21 cellular contexts compared by ENCODE assay signal in genomic region chr1:63042278-63042677, GRCh38.
A peak's percentile ranks its signal among the peaks of the same experiment; 100 is the strongest.
DNase-seq lines count a peak whose midpoint lies in the region; ATAC-seq, FAIRE-seq and TF ChIP-seq lines count a peak whose summit lies in the region.
"Had no signal": no experiment of that assay in that cellular context is flagged by ENCODE, and none has a peak within 500 bp of the region (broad histone marks: within the 10 kb centered on the region; RNA-seq: fewer than 3 reads in every experiment).

No MANE protein-coding gene starts in this region.

- H3K27ac ChIP-seq in H1 (ENCODE audit: low read depth, low read length) = no peak overlapping the region
- H3K27ac ChIP-seq: body of pancreas, C4-2B, colonic mucosa, KMS-11, pancreas had no signal

- no peak overlapping the region for H2BK20ac ChIP-seq in H1 (ENCODE audit: low read length)

- H4K5ac ChIP-seq in H1 (ENCODE audit: insufficient read length, low read depth, low read length) = no peak overlapping the region

- no peak overlapping the region for H4K8ac ChIP-seq in H1 (ENCODE audit: extremely low read depth, insufficient read depth, low read length)

- H3K4me1 ChIP-seq in H1 (replicated peaks in 1 of 4; ENCODE audit: control insufficient read depth in 3 of 4, insufficient read depth in 4 of 4, low read length in 3 of 4) = peaks cover 0 to 5% (median 1%) of the 10 kb centered on the region in 4 experiments; a peak in 4 of 7 replicates
- H3K4me1 ChIP-seq: body of pancreas, colonic mucosa, pancreas had no signal

- H3K36me3 Mint-ChIP-seq in activated T-cell treated with anti-CD3 and anti-CD28 coated beads, Interleukin-2, amount 50 U/mL, for 24 hours (ENCODE audit: low read depth) = no peaks in the 10 kb centered on the region
- H3K36me3 Mint-ChIP-seq: activated naive CD8-positive, alpha-beta T cell treated with anti-CD3 and anti-CD28 coated beads, Interleukin-2, amount 10 ng/mL, durations not matched to agents 7 days and 5 days; natural killer cell treated with Interleukin-12 subunit alpha and Interleukin-12 subunit beta and Interleukin-15 and Interleukin-18, amount 100 ng/mL, for 72 hours; T-cell had no signal

- no peaks in the 10 kb centered on the region for H3K9me3 Mint-ChIP-seq in activated T-cell treated with anti-CD3 and anti-CD28 coated beads, Interleukin-2, amount 50 U/mL, for 24 hours
- H3K9me3 Mint-ChIP-seq: activated CD4-positive, alpha-beta T cell treated with anti-CD3 and anti-CD28 coated beads, Interleukin-2, amount 10 ng/mL, durations not matched to agents 7 days and 5 days; activated naive CD8-positive, alpha-beta T cell treated with anti-CD3 and anti-CD28 coated beads, Interleukin-2, amount 10 ng/mL, durations not matched to agents 7 days and 5 days; natural killer cell treated with Interleukin-12 subunit alpha and Interleukin-12 subunit beta and Interleukin-15 and Interleukin-18, amount 100 ng/mL, for 72 hours; T-cell had no signal

- TF ChIP-seq CTCF in H1 (IDR thresholded peaks at IDR 0.05; ENCODE audit: control extremely low read depth in 1 of 3, insufficient read depth in 1 of 3, low read depth in 1 of 3, low read length in 3 of 3) = no peak

- no peak for ATAC-seq in HG03045 (IDR thresholded peaks at IDR 0.05; ENCODE audit: unreplicated experiment)
- no peak for ATAC-seq in GM19023 (IDR thresholded peaks at IDR 0.05; ENCODE audit: unreplicated experiment)
- ATAC-seq: body of pancreas; left lobe of liver; natural killer cell treated with Interleukin-12 subunit alpha and Interleukin-12 subunit beta and Interleukin-15 and Interleukin-18, amount 100 ng/mL, for 72 hours; pancreas; T-cell had no signal

- H3K23ac ChIP-seq in H1 (ENCODE audit: insufficient read length) = no peak overlapping the region

- H3K27me3 ChIP-seq in H1 (replicated peaks in 1 of 4; ENCODE audit: control insufficient read depth in 3 of 4, extremely low read depth in 1 of 4, insufficient read depth in 3 of 4, low read length in 3 of 4) = no peaks in the 10 kb centered on the region; a peak in 1 of 7 replicates
- H3K27me3 ChIP-seq: body of pancreas, colonic mucosa, pancreas had no signal

- no peaks in the 10 kb centered on the region for H3K4me1 Mint-ChIP-seq in activated T-cell treated with anti-CD3 and anti-CD28 coated beads, Interleukin-2, amount 50 U/mL, for 24 hours (ENCODE audit: low read depth)
- H3K4me1 Mint-ChIP-seq: activated CD4-positive, alpha-beta T cell treated with anti-CD3 and anti-CD28 coated beads, Interleukin-2, amount 10 ng/mL, durations not matched to agents 7 days and 5 days; activated naive CD8-positive, alpha-beta T cell treated with anti-CD3 and anti-CD28 coated beads, Interleukin-2, amount 10 ng/mL, durations not matched to agents 7 days and 5 days; T-cell had no signal

- DNase-seq in DMS153 treated with DMSO at 0.1 percent for 48 hours (lab: John Stamatoyannopoulos, UW; ENCODE audit: unreplicated experiment) (peak; percentile 73), NCI-H128 (lab: John Stamatoyannopoulos, UW; ENCODE audit: unreplicated experiment) (peak; percentile 77), NCI-H2227 treated with DMSO at 0.1 percent for 48 hours (lab: John Stamatoyannopoulos, UW) (peak; percentile 16), H1 (ENCODE audit: low read depth in 1 of 2, low spot score in 2 of 2) (no peak)
- DNase-seq in activated T-cell treated with anti-CD3 and anti-CD28 coated beads, Interleukin-2, amount 50 U/mL, for 24 hours = no peak
- DNase-seq: activated CD4-positive, alpha-beta T cell treated with anti-CD3 and anti-CD28 coated beads, Interleukin-2, amount 10 ng/mL, durations not matched to agents 7 days and 5 days; activated naive CD8-positive, alpha-beta T cell treated with anti-CD3 and anti-CD28 coated beads, Interleukin-2, amount 10 ng/mL, durations not matched to agents 7 days and 5 days; body of pancreas; colonic mucosa; NCI-H446 treated with DMSO at 0.1 percent for 48 hours; OCI-M1; pancreas; SHP77 treated with DMSO at 0.1 percent for 48 hours; T-cell had no signal

- no peak overlapping the region for H3K14ac ChIP-seq in H1 (ENCODE audit: insufficient read length)

- no peak for TF ChIP-seq RAD21 in H1 (IDR thresholded peaks at IDR 0.05 in 1 of 2, conservative IDR thresholded peaks at IDR 0.05 in 1 of 2; ENCODE audit: low read depth in 2 of 2, low read length in 2 of 2)

- H3K79me2 ChIP-seq in H1 (ENCODE audit: control insufficient read depth in 1 of 2, insufficient read depth in 2 of 2, low read length in 2 of 2) = no peaks in the 10 kb centered on the region

- H2BK120ac ChIP-seq in H1 (replicated peaks; ENCODE audit: low read depth, low read length) = no peak overlapping the region

- H3K4me2 ChIP-seq in H1 (ENCODE audit: insufficient read depth in 1 of 2, low read depth in 2 of 2, low read length in 2 of 2) = no peak overlapping the region
- H3K4me2 ChIP-seq: KMS-11 had no signal

- H2BK12ac ChIP-seq in H1 (ENCODE audit: low read depth, low read length) = no peak overlapping the region

- no peak for TF ChIP-seq POLR2A in H1 (IDR thresholded peaks at IDR 0.05; ENCODE audit: control extremely low read depth in 1 of 2, low read depth in 2 of 2, low read length in 2 of 2)

- CTCF ChIA-PET in H1 (lab: Charles Lee; ENCODE audit: partially characterized antibody) = interaction anchor here (0.9 to 1.1 kb wide), 3 partner anchors 21 to 107 kb away, joined by 3 to 4 read pairs (median 3); no protein-coding TSS in a partner anchor

- H2AFZ ChIP-seq in H1 (ENCODE audit: low read length) = no peak overlapping the region

- no peak overlapping the region for H3K4ac ChIP-seq in H1 (replicated peaks; ENCODE audit: insufficient read length, low read depth, low read length)

- no peak overlapping the region for H2BK15ac ChIP-seq in H1 (ENCODE audit: low read length)

- no peak overlapping the region for H3K4me3 ChIP-seq in H1 (ENCODE audit: extremely low read depth in 1 of 4, insufficient read depth in 2 of 4, low read depth in 3 of 4, low read length in 4 of 4)
- H3K4me3 ChIP-seq: body of pancreas, colonic mucosa, pancreas had no signal

- H3K56ac ChIP-seq in H1 (replicated peaks; ENCODE audit: insufficient read length, low read depth, low read length) = no peak overlapping the region

- H3K4me3 Mint-ChIP-seq in activated T-cell treated with anti-CD3 and anti-CD28 coated beads, Interleukin-2, amount 50 U/mL, for 24 hours = no peak overlapping the region
- H3K4me3 Mint-ChIP-seq: activated CD4-positive, alpha-beta T cell treated with anti-CD3 and anti-CD28 coated beads, Interleukin-2, amount 10 ng/mL, durations not matched to agents 7 days and 5 days; activated naive CD8-positive, alpha-beta T cell treated with anti-CD3 and anti-CD28 coated beads, Interleukin-2, amount 10 ng/mL, durations not matched to agents 7 days and 5 days; natural killer cell treated with Interleukin-12 subunit alpha and Interleukin-12 subunit beta and Interleukin-15 and Interleukin-18, amount 100 ng/mL, for 72 hours; T-cell had no signal

- no peaks in the 10 kb centered on the region; the same call in 1 of the 2 replicates for H3K79me1 ChIP-seq in H1 (ENCODE audit: low read depth, low read length)

- H3K9me3 ChIP-seq in H1 (ENCODE audit: insufficient read depth in 2 of 2, low read depth in 1 of 2, low read length in 1 of 2) = no peaks in the 10 kb centered on the region
- H3K9me3 ChIP-seq: body of pancreas, colonic mucosa, pancreas had no signal

- 57% methylated on average over 4 of the region's 4 CpGs; no CpG with 5 or more reads in 1 of the 2 experiments for WGBS in H1 (ENCODE audit: extremely low coverage in 1 of 2, insufficient coverage in 1 of 2, insufficient read length in 1 of 2, insufficient replicate concordance in 2 of 2, low coverage in 1 of 2, low lambda C conversion rate in 2 of 2, missing lambda C conversion rate in 1 of 2), 2 experiments

- no peaks in the 10 kb centered on the region for H3K36me3 ChIP-seq in H1 (ENCODE audit: control insufficient read depth in 2 of 4, insufficient read depth in 4 of 4, low read length in 3 of 4)
- H3K36me3 ChIP-seq: colonic mucosa, pancreas had no signal

- FAIRE-seq in H1 (lab: Jason Lieb, UNC) = peak; percentile 58
- FAIRE-seq: GM18507, pancreas had no signal

- H4K91ac ChIP-seq in H1 (replicated peaks; ENCODE audit: insufficient read length, low read length) = no peak overlapping the region

- H3K18ac ChIP-seq in H1 (ENCODE audit: extremely low read depth, low read length) = no peak overlapping the region

- H2BK5ac ChIP-seq in H1 (ENCODE audit: low read depth, low read length) = no peak overlapping the region

- H3K23me2 ChIP-seq in H1 (ENCODE audit: low read depth, low read length) = no peaks in the 10 kb centered on the region; the same call in 1 of the 2 replicates

- no peak overlapping the region for H3K9ac ChIP-seq in H1 (replicated peaks in 1 of 4; ENCODE audit: extremely low read depth in 1 of 4, low read depth in 3 of 4, low read length in 3 of 4)
- H3K9ac ChIP-seq: KMS-11 had no signal

- no peaks in the 10 kb centered on the region for H3K27me3 Mint-ChIP-seq in activated T-cell treated with anti-CD3 and anti-CD28 coated beads, Interleukin-2, amount 50 U/mL, for 24 hours
- H3K27me3 Mint-ChIP-seq: activated naive CD8-positive, alpha-beta T cell treated with anti-CD3 and anti-CD28 coated beads, Interleukin-2, amount 10 ng/mL, durations not matched to agents 7 days and 5 days; T-cell had no signal

- no peaks in the 10 kb centered on the region for H4K20me1 ChIP-seq in H1 (replicated peaks in 1 of 2; ENCODE audit: control insufficient read depth in 1 of 2, insufficient read depth in 2 of 2, low read length in 2 of 2)

- POLR2A ChIA-PET in H1 (lab: Charles Lee; ENCODE audit: partially characterized antibody) = no interaction called here

- no peak overlapping the region for H3K27ac Mint-ChIP-seq in activated T-cell treated with anti-CD3 and anti-CD28 coated beads, Interleukin-2, amount 50 U/mL, for 24 hours
- H3K27ac Mint-ChIP-seq: activated CD4-positive, alpha-beta T cell treated with anti-CD3 and anti-CD28 coated beads, Interleukin-2, amount 10 ng/mL, durations not matched to agents 7 days and 5 days; activated naive CD8-positive, alpha-beta T cell treated with anti-CD3 and anti-CD28 coated beads, Interleukin-2, amount 10 ng/mL, durations not matched to agents 7 days and 5 days; natural killer cell treated with Interleukin-12 subunit alpha and Interleukin-12 subunit beta and Interleukin-15 and Interleukin-18, amount 100 ng/mL, for 72 hours; T-cell had no signal

- TF ChIP-seq EP300 in H1 (IDR thresholded peaks at IDR 0.05; ENCODE audit: borderline replicate concordance in 1 of 2, low read depth in 2 of 2, low read length in 2 of 2) = no peak

- H2AK5ac ChIP-seq in H1 (ENCODE audit: low read depth, low read length) = no peak overlapping the region

TF ChIP-seq in H1, 55 proteins besides CTCF, POLR2A, EP300 and RAD21 (continues in another document):
- TF ChIP-seq NANOG (IDR thresholded peaks at IDR 0.05; ENCODE audit: insufficient read depth, low read depth, low read length, poor library complexity, severe bottlenecking) (no peak), MAFK (IDR thresholded peaks at IDR 0.05; ENCODE audit: low read depth, low read length) (no peak), HDAC6 (IDR thresholded peaks at IDR 0.05; ENCODE audit: low read depth, low read length) (no peak), PHF8 (conservative IDR thresholded peaks at IDR 0.05; ENCODE audit: low read depth, low read length) (no peak), JUN (IDR thresholded peaks at IDR 0.05; ENCODE audit: low read depth, low read length) (no peak), RNF2 (IDR thresholded peaks at IDR 0.05; ENCODE audit: borderline replicate concordance, low read depth, low read length, missing control alignments, poor library complexity, severe bottlenecking) (no peak)

Comparison
In these comparisons a context has a peak if more than half of its experiments do, and no peak if none do; other contexts are left out.
1. DNase-seq: peak in DMS153 treated with DMSO at 0.1 percent for 48 hours (single experiment), NCI-H128 (single experiment) and NCI-H2227 treated with DMSO at 0.1 percent for 48 hours (single experiment); none in H1 (0 of 2) and activated T-cell treated with anti-CD3 and anti-CD28 coated beads, Interleukin-2, amount 50 U/mL, for 24 hours (single experiment).